In genomic region chr17:37092041-37092440, GRCh38 we compare ENCODE assay signal across 18 cellular contexts.
A peak's percentile ranks its signal among the peaks of the same experiment; 100 is the strongest.
DNase-seq lines count a peak whose midpoint lies in the region; ATAC-seq and TF ChIP-seq lines count a peak whose summit lies in the region.
"Had no signal": no experiment of that assay in that cellular context is flagged by ENCODE, and none has a peak within 500 bp of the region (broad histone marks: within the 10 kb centered on the region; RNA-seq: fewer than 3 reads in every experiment).

No MANE protein-coding gene starts in this region.

- TF ChIP-seq RAD21 in Ishikawa (IDR thresholded peaks at IDR 0.05; ENCODE audit: low read depth): no peak

- no peaks in the 10 kb centered on the region for H3K27me3 Mint-ChIP-seq in CD8-positive, alpha-beta T cell (ENCODE audit: low read depth)
- H3K27me3 Mint-ChIP-seq: activated naive CD8-positive, alpha-beta T cell treated with anti-CD3 and anti-CD28 coated beads, Interleukin-2, amount 50 U/mL, for 24 hours had no signal

- no peak for TF ChIP-seq CTCF in CD8-positive, alpha-beta T cell (IDR thresholded peaks at IDR 0.05)
- no peak for TF ChIP-seq CTCF in choroid plexus epithelial cell (conservative IDR thresholded peaks at IDR 0.05; ENCODE audit: low read depth, low read length)
- no peak for TF ChIP-seq CTCF in left lung (IDR thresholded peaks at IDR 0.05)

- peaks cover 47% of the 10 kb centered on the region for H3K4me1 Mint-ChIP-seq in CD8-positive, alpha-beta T cell (ENCODE audit: low read depth)

- no peaks in the 10 kb centered on the region for H3K9me3 Mint-ChIP-seq in CD8-positive, alpha-beta T cell
- H3K9me3 Mint-ChIP-seq: activated naive CD8-positive, alpha-beta T cell treated with anti-CD3 and anti-CD28 coated beads, Interleukin-2, amount 50 U/mL, for 24 hours; HFFc6 had no signal

- no peaks in the 10 kb centered on the region for H3K27me3 ChIP-seq in CD8-positive, alpha-beta T cell (ENCODE audit: insufficient read depth, low read length)
- no peaks in the 10 kb centered on the region for H3K27me3 ChIP-seq in left lung
- H3K27me3 ChIP-seq: BE2C, spleen, stomach had no signal

- DNase-seq in CD8-positive, alpha-beta T cell: no peak
- DNase-seq in choroid plexus epithelial cell (ENCODE audit: low read depth) (peak; percentile 42), left lung (no peak), epidermal melanocyte (ENCODE audit: insufficient read length, low spot score) (no peak), mesenteric fat pad (ENCODE audit: low spot score) (no peak)
- DNase-seq: activated naive CD8-positive, alpha-beta T cell treated with anti-CD3 and anti-CD28 coated beads, Interleukin-2, amount 50 U/mL, for 24 hours; activated T-cell treated with anti-CD3 and anti-CD28 coated beads, Interleukin-2, amount 50 U/mL, for 48 hours; BE2C; EL; HFFc6; NCI-H1694; NCI-H510A treated with DMSO at 0.1 percent for 48 hours; spleen; stomach had no signal

- H3K4me1 ChIP-seq in CD8-positive, alpha-beta T cell (ENCODE audit: insufficient read depth, low read length): peaks cover 33% of the 10 kb centered on the region
- H3K4me1 ChIP-seq in left lung: peaks cover 0 to 23% of the 10 kb centered on the region in 2 donors

- peaks cover 6% of the 10 kb centered on the region for H3K36me3 ChIP-seq in CD8-positive, alpha-beta T cell (ENCODE audit: insufficient read depth, low read length)
- peaks cover 0 to 84% of the 10 kb centered on the region in 2 donors for H3K36me3 ChIP-seq in left lung

- POLR2A ChIA-PET in CD8-positive, alpha-beta T cell (lab: Charles Lee): no interaction called here

- no peak for ATAC-seq in CD8-positive, alpha-beta T cell
- peak; percentile 31 for ATAC-seq in left lung
- ATAC-seq in GM19452 (IDR thresholded peaks at IDR 0.05; ENCODE audit: unreplicated experiment): no peak
- ATAC-seq in HG02798 (IDR thresholded peaks at IDR 0.05; ENCODE audit: poor library complexity, unreplicated experiment): no peak
- ATAC-seq: activated naive CD8-positive, alpha-beta T cell treated with anti-CD3 and anti-CD28 coated beads, Interleukin-2, amount 50 U/mL, for 24 hours; Panc1 had no signal

- no peaks in the 10 kb centered on the region for H3K9me3 ChIP-seq in CD8-positive, alpha-beta T cell (ENCODE audit: low read length)
- no peaks in the 10 kb centered on the region for H3K9me3 ChIP-seq in left lung
- H3K9me3 ChIP-seq: BE2C, spleen, stomach had no signal

- no peak for TF ChIP-seq EP300 in Ishikawa (IDR thresholded peaks at IDR 0.05; ENCODE audit: borderline replicate concordance)

- H3K36me3 Mint-ChIP-seq in CD8-positive, alpha-beta T cell: peaks cover 38% of the 10 kb centered on the region

- CTCF ChIA-PET in CD8-positive, alpha-beta T cell (lab: Charles Lee): no interaction called here

- no peak overlapping the region for H3K27ac ChIP-seq in CD8-positive, alpha-beta T cell (ENCODE audit: low read depth, low read length)
- no peak overlapping the region for H3K27ac ChIP-seq in left lung
- H3K27ac ChIP-seq: spleen had no signal

- intact Hi-C loops in CD8-positive, alpha-beta T cell (cut with DNase I, micrococcal nuclease): no loop called here
- intact Hi-C loops in left lung (cut with DNase I): no loop called here

- H3K4me3 ChIP-seq in CD8-positive, alpha-beta T cell (ENCODE audit: low read depth, low read length): no peak overlapping the region
- H3K4me3 ChIP-seq in choroid plexus epithelial cell (ENCODE audit: low read depth, low read length) (no peak overlapping the region), left lung (no peak overlapping the region)
- H3K4me3 ChIP-seq: spleen, stomach had no signal

- peak overlapping the region; percentile 69 for H3K27ac Mint-ChIP-seq in CD8-positive, alpha-beta T cell
- H3K27ac Mint-ChIP-seq: activated naive CD8-positive, alpha-beta T cell treated with anti-CD3 and anti-CD28 coated beads, Interleukin-2, amount 50 U/mL, for 24 hours; HFFc6 had no signal

- H3K4me3 Mint-ChIP-seq in CD8-positive, alpha-beta T cell: no peak overlapping the region
- H3K4me3 Mint-ChIP-seq: activated naive CD8-positive, alpha-beta T cell treated with anti-CD3 and anti-CD28 coated beads, Interleukin-2, amount 50 U/mL, for 24 hours; HFFc6 had no signal

TF ChIP-seq in Ishikawa, 13 proteins besides CTCF, POLR2A, EP300 and RAD21:
- TF ChIP-seq USF1 (IDR thresholded peaks at IDR 0.05): peak; percentile 68
- no peak for TF ChIP-seq NFIC (IDR thresholded peaks at IDR 0.05)
- TF ChIP-seq TEAD4 (IDR thresholded peaks at IDR 0.05): no peak
- TF ChIP-seq YY1 (IDR thresholded peaks at IDR 0.05; ENCODE audit: low read depth): no peak
- TF ChIP-seq TCF12 (IDR thresholded peaks at IDR 0.05; ENCODE audit: low read depth): no peak
